8 cellular contexts compared by ENCODE assay signal in genomic region chr9:35112257-35113020, GRCh38. TPM values are rescaled to one million over a fixed set of nuclear protein-coding genes. Genes with fewer than 3 reads are reported as not detected.
DNase-seq lines count a peak whose midpoint lies in the region; ATAC-seq and TF ChIP-seq lines count a peak whose summit lies in the region.

No MANE protein-coding gene starts in this region.

- CTCF ChIA-PET in PC-3 (lab: Charles Lee) = interaction anchor here (0.6 kb wide), 2 partner anchors 9 to 456 kb away, joined by 3 to 5 read pairs; no protein-coding TSS in a partner anchor

- H3K9me3 ChIP-seq in PC-3 (ENCODE audit: low read length) (no peaks in the 10 kb centered on the region), endodermal cell (ENCODE audit: control insufficient read depth, low read length) (no peaks in the 10 kb centered on the region), neural cell (ENCODE audit: low read length) (no peaks in the 10 kb centered on the region)

- no peaks in the 10 kb centered on the region for H3K79me2 ChIP-seq in PC-3 (ENCODE audit: low read length)
- peaks cover 45% of the 10 kb centered on the region for H3K79me2 ChIP-seq in neural cell (replicated peaks; ENCODE audit: insufficient read depth, low read length)

- no peak for ATAC-seq in PC-3
- ATAC-seq in HG03196 (IDR thresholded peaks at IDR 0.05; ENCODE audit: unreplicated experiment) = no peak

- no TSS peak for BruUV-seq in PC-3 (replicated peaks; lab: Mats Ljungman, UMichigan)

- H3K36me3 ChIP-seq in PC-3 (ENCODE audit: low read depth, low read length) (no peaks in the 10 kb centered on the region; the same call in 1 of the 2 replicates), endodermal cell (ENCODE audit: control insufficient read depth, insufficient read depth, low read length) (peaks cover 7% of the 10 kb centered on the region), neural cell (ENCODE audit: insufficient read depth, low read length) (no peaks in the 10 kb centered on the region)

- TF ChIP-seq EP300 in neural cell (conservative IDR thresholded peaks at IDR 0.05; ENCODE audit: poor library complexity, severe bottlenecking) = no peak

- intact Hi-C loops in PC-3 (cut with micrococcal nuclease) = no loop called here

- H3K36me3 Mint-ChIP-seq in endodermal cell (ENCODE audit: low read depth) = peaks cover 10% of the 10 kb centered on the region

- H3K4me3 Mint-ChIP-seq in endodermal cell = no peak overlapping the region

- peaks cover 45% of the 10 kb centered on the region for H3K4me1 Mint-ChIP-seq in endodermal cell

- no peak for TF ChIP-seq RAD21 in neural cell (conservative IDR thresholded peaks at IDR 0.05)

- H3F3A ChIP-seq in PC-3 (ENCODE audit: low read length, unreplicated experiment) (no peaks in the 10 kb centered on the region), neural cell (ENCODE audit: insufficient read depth, low read length, poor library complexity, severe bottlenecking) (peaks cover 6% of the 10 kb centered on the region)

- H3K9me3 Mint-ChIP-seq in endodermal cell = no peaks in the 10 kb centered on the region

- H3K4me2 ChIP-seq in PC-3 (ENCODE audit: low read length) (peak overlapping the region; percentile 73), neural cell (ENCODE audit: low read length) (peak overlapping the region; percentile 75)

- H3K4me3 ChIP-seq in PC-3 (ENCODE audit: low read length) (peak overlapping the region; percentile 43; the same call in 1 of the 2 replicates), endodermal cell (ENCODE audit: low read length) (peak overlapping the region; percentile 74), neural cell (ENCODE audit: low read length) (peak overlapping the region; percentile 97)

- TF ChIP-seq CTCF in PC-3 (conservative IDR thresholded peaks at IDR 0.05; ENCODE audit: low read depth, low read length) = no peak
- TF ChIP-seq CTCF in endodermal cell (conservative IDR thresholded peaks at IDR 0.05) = no peak
- TF ChIP-seq CTCF in neural cell (IDR thresholded peaks at IDR 0.05; ENCODE audit: poor library complexity, severe bottlenecking) = no peak

- WGBS in endodermal cell (ENCODE audit: insufficient coverage in 1 of 2, insufficient read length in 1 of 2), 2 experiments = 89 to 100% methylated on average over 2 to 3 of the region's 3 CpGs

- no peaks in the 10 kb centered on the region for H3K27me3 ChIP-seq in PC-3 (ENCODE audit: low read length)
- no peaks in the 10 kb centered on the region for H3K27me3 ChIP-seq in endodermal cell (ENCODE audit: control insufficient read depth, insufficient read depth, low read length, poor library complexity, severe bottlenecking)
- H3K27me3 ChIP-seq in neural cell (ENCODE audit: insufficient read depth, low read depth, low read length) = no peaks in the 10 kb centered on the region

- no peak overlapping the region for H2AFZ ChIP-seq in PC-3 (ENCODE audit: low read length)
- no peak overlapping the region for H2AFZ ChIP-seq in neural cell (ENCODE audit: low read depth, low read length)

- DNase-seq in CD1c-positive myeloid dendritic cell (ENCODE audit: extremely low spot score) (peak; percentile 86), PC-3 (peak; percentile 48), endodermal cell (no peak), UCSD-AML1 (lab: John Stamatoyannopoulos, UW; ENCODE audit: unreplicated experiment) (no peak), NCI-H2107 (lab: John Stamatoyannopoulos, UW) (no peak), NCI-H2171 (lab: John Stamatoyannopoulos, UW) (no peak)

- no peak overlapping the region for H3K27ac Mint-ChIP-seq in endodermal cell

- no peaks in the 10 kb centered on the region for H3K27me3 Mint-ChIP-seq in endodermal cell (ENCODE audit: insufficient read depth)

- H3K27ac ChIP-seq in PC-3 (ENCODE audit: low read length) = peak overlapping the region; percentile 41
- H3K27ac ChIP-seq in endodermal cell (ENCODE audit: low read depth, low read length) = peak overlapping the region; percentile 1
- H3K27ac ChIP-seq in neural cell (ENCODE audit: low read length) = peak overlapping the region; percentile 73

- H3K9me2 ChIP-seq in PC-3 (replicated peaks; ENCODE audit: low read length) (no peaks in the 10 kb centered on the region), neural cell (ENCODE audit: insufficient read depth, low read length) (no peaks in the 10 kb centered on the region)

- H4K20me1 ChIP-seq in PC-3 (ENCODE audit: low read length) (no peaks in the 10 kb centered on the region), neural cell (ENCODE audit: insufficient read depth) (no peaks in the 10 kb centered on the region)

- H3K4me1 ChIP-seq in PC-3 (ENCODE audit: insufficient read depth, low read length) (peaks cover 49% of the 10 kb centered on the region), endodermal cell (ENCODE audit: control insufficient read depth, insufficient read depth, low read length) (peaks cover 12% of the 10 kb centered on the region)

- no peak overlapping the region for H3K9ac ChIP-seq in PC-3 (ENCODE audit: low read length)
- H3K9ac ChIP-seq in endodermal cell (ENCODE audit: extremely low read depth, low read length, poor library complexity, severe bottlenecking) = no peak overlapping the region
- peak overlapping the region; percentile 46 for H3K9ac ChIP-seq in neural cell (ENCODE audit: low read length)

- POLR2A ChIA-PET in PC-3 (lab: Charles Lee; ENCODE audit: unreplicated experiment) = no interaction called here

TF ChIP-seq in neural cell, 6 proteins besides CTCF, POLR2A, EP300 and RAD21:
- TF ChIP-seq POLR2AphosphoS5 (IDR thresholded peaks at IDR 0.05) = no peak
- TF ChIP-seq REST (IDR thresholded peaks at IDR 0.05; ENCODE audit: borderline replicate concordance) = no peak
- TF ChIP-seq EZH2 (IDR thresholded peaks at IDR 0.05; ENCODE audit: borderline replicate concordance, insufficient read depth, low read length, poor library complexity, severe bottlenecking) = no peak
- TF ChIP-seq SMC3 (conservative IDR thresholded peaks at IDR 0.05; ENCODE audit: poor library complexity) = no peak
- no peak for TF ChIP-seq MXI1 (conservative IDR thresholded peaks at IDR 0.05; ENCODE audit: poor library complexity, severe bottlenecking)
- no peak for TF ChIP-seq TAF1 (IDR thresholded peaks at IDR 0.05; ENCODE audit: low read depth)

RNA-seq across cellular contexts. Expression of gene ATOSB, which starts 3.2 kb away (rescaled TPM):
- total RNA-seq in PC-3 (2014; rRNA removed) (9.2 and 10.2 TPM in 2 replicates), endodermal cell (10 to 100 TPM; 21.1 to 22.7 TPM)
- 28.0 TPM for polyA plus RNA-seq in endodermal cell (2013, experiment 1 of 2)
- 30.0 TPM for polyA plus RNA-seq in endodermal cell (2013, experiment 2 of 2)
- polyA plus RNA-seq in neural cell = 28.9 and 34.1 TPM in 2 replicates
- 21.2 and 23.7 TPM in 2 replicates for polyA minus RNA-seq in neural cell

RNA-seq across cellular contexts. Expression of gene STOML2, which starts 9.5 kb away (rescaled TPM):
- total RNA-seq in PC-3 (2014; rRNA removed) = 161 and 175 TPM in 2 replicates
- 100 to 1,000 TPM; 158 to 201 TPM for total RNA-seq in endodermal cell
- 126 TPM for polyA plus RNA-seq in endodermal cell (2013, experiment 1 of 2)
- 118 TPM for polyA plus RNA-seq in endodermal cell (2013, experiment 2 of 2)
- 98.3 and 98.5 TPM in 2 replicates for polyA plus RNA-seq in neural cell
- 41.6 and 47.2 TPM in 2 replicates for polyA minus RNA-seq in neural cell

RNA-seq across cellular contexts. Expression of gene PIGO, which starts 16.0 kb away (rescaled TPM):
- 18.2 and 19.9 TPM in 2 replicates for total RNA-seq in PC-3 (2014; rRNA removed)
- 10 to 100 TPM; 29.6 to 34.9 TPM for total RNA-seq in endodermal cell
- polyA plus RNA-seq in endodermal cell (2013, experiment 1 of 2) = 21.1 TPM
- polyA plus RNA-seq in endodermal cell (2013, experiment 2 of 2) = 21.6 TPM
- 7.9 and 8.5 TPM in 2 replicates for polyA plus RNA-seq in neural cell
- 9.5 and 10.2 TPM in 2 replicates for polyA minus RNA-seq in neural cell

RNA-seq across cellular contexts. Expression of gene FANCG, which starts 32.7 kb away (rescaled TPM):
- 32.6 and 44.8 TPM in 2 replicates for total RNA-seq in PC-3 (2014; rRNA removed)
- total RNA-seq in endodermal cell = 100 to 1,000 TPM in 1 of 2 donors, 10 to 100 TPM in 1; 94.7 to 112 TPM
- polyA plus RNA-seq in endodermal cell (2013, experiment 1 of 2) = 63.6 TPM
- 51.9 TPM for polyA plus RNA-seq in endodermal cell (2013, experiment 2 of 2)
- polyA plus RNA-seq in neural cell = 56.0 and 70.8 TPM in 2 replicates
- polyA minus RNA-seq in neural cell = 32.9 and 42.6 TPM in 2 replicates

RNA-seq across cellular contexts. Expression of gene VCP, which starts 40.0 kb away (rescaled TPM):
- total RNA-seq in PC-3 (2014; rRNA removed) (324 and 343 TPM in 2 replicates), endodermal cell (100 to 1,000 TPM; 497 to 510 TPM)
- polyA plus RNA-seq in endodermal cell (2013, experiment 1 of 2) = 225 TPM
- 232 TPM for polyA plus RNA-seq in endodermal cell (2013, experiment 2 of 2)
- 139 and 157 TPM in 2 replicates for polyA plus RNA-seq in neural cell
- 226 and 254 TPM in 2 replicates for polyA minus RNA-seq in neural cell

Comparison
In these comparisons a context has a peak if more than half of its experiments do, and no peak if none do; other contexts are left out.
1. DNase-seq: peak in CD1c-positive myeloid dendritic cell (single experiment) and PC-3 (single experiment); none in endodermal cell (single experiment), UCSD-AML1 (single experiment), NCI-H2107 (single experiment) and NCI-H2171 (single experiment).
2. H3K27ac ChIP-seq: peak in every context shown above with its lines; median percentile 73 in neural cell; 41 in PC-3; 1 in endodermal cell.
3. H3K4me3 ChIP-seq: peak in every context shown above with its lines; median percentile 97 in neural cell; 74 in endodermal cell; 43 in PC-3.